ENCODE assay signal across 23 cellular contexts in genomic region chr20:62105592-62105991, GRCh38.
"Had no signal": no experiment of that assay in that cellular context is flagged by ENCODE, and none has a peak within 500 bp of the region (broad histone marks: within the 10 kb centered on the region; RNA-seq: fewer than 3 reads in every experiment).

No MANE protein-coding gene starts in this region.

- H3K27me3 ChIP-seq: heart left ventricle, ovary, right atrium auricular region, right lobe of liver, upper lobe of left lung had no signal

- H3K4me1 Mint-ChIP-seq: naive thymus-derived CD8-positive, alpha-beta T cell; stimulated activated memory B cell treated with anti-CD40 and anti-IgM and Interleukin-4, amounts not matched to agents 10 μg/mL and 1 μg/mL and 100 μg/mL, for 72 hours; stimulated activated naive CD8-positive, alpha-beta T cell treated with anti-CD3 and anti-CD28 coated beads, Interleukin-15, amount 100 ng/mL, for 72 hours had no signal

- H3K27me3 Mint-ChIP-seq: stimulated activated naive CD8-positive, alpha-beta T cell treated with anti-CD3 and anti-CD28 coated beads, Interleukin-15, amount 100 ng/mL, for 72 hours had no signal

- H3K4me3 ChIP-seq: heart left ventricle, lower lobe of right lung, ovary, right atrium auricular region, right lobe of liver, smooth muscle cell, tibial nerve, upper lobe of left lung had no signal

- H3K4me3 Mint-ChIP-seq: nephron progenitor cell; stimulated activated memory B cell treated with anti-CD40 and anti-IgM and Interleukin-4, amounts not matched to agents 10 μg/mL and 1 μg/mL and 100 μg/mL, for 72 hours; stimulated activated naive CD8-positive, alpha-beta T cell treated with anti-CD3 and anti-CD28 coated beads, Interleukin-15, amount 100 ng/mL, for 72 hours had no signal

- H3K27ac Mint-ChIP-seq: naive thymus-derived CD8-positive, alpha-beta T cell; nephron progenitor cell; progenitor cell of endocrine pancreas; stimulated activated memory B cell treated with anti-CD40 and anti-IgM and Interleukin-4, amounts not matched to agents 10 μg/mL and 1 μg/mL and 100 μg/mL, for 72 hours; stimulated activated naive CD8-positive, alpha-beta T cell treated with anti-CD3 and anti-CD28 coated beads, Interleukin-15, amount 100 ng/mL, for 72 hours had no signal

- DNase-seq: heart left ventricle; left cardiac atrium; lower lobe of right lung; mammary epithelial cell; mesenchymal stem cell; nephron progenitor cell; ovary; right lobe of liver; stimulated activated CD4-positive, alpha-beta T cell treated with anti-CD3 and anti-CD28 coated beads, Interleukin-1b, Interleukin-23, amount 100 ng/mL, for 48 hours; stimulated activated CD4-positive, alpha-beta T cell treated with anti-CD3 and anti-CD28 coated beads, Interleukin-2, amount 100 ng/mL, for 48 hours; stimulated activated CD4-positive, alpha-beta T cell treated with anti-CD3 and anti-CD28 coated beads, Interleukin-4, amount 100 ng/mL, for 4 hours; stimulated activated CD8-positive, alpha-beta memory T cell treated with anti-CD3 and anti-CD28 coated beads, Interleukin-4, amount 100 ng/mL, for 48 hours; stimulated activated naive CD4-positive, alpha-beta T cell treated with Interleukin-2 at 50 U/mL for 16 hours; stimulated activated naive CD8-positive, alpha-beta T cell treated with anti-CD3 and anti-CD28 coated beads, Interleukin-15, amount 100 ng/mL, for 72 hours; substantia nigra; upper lobe of left lung had no signal

- H3K27ac ChIP-seq: heart left ventricle, lower lobe of right lung, ovary, right atrium auricular region, right lobe of liver, tibial nerve, upper lobe of left lung had no signal

- H3K4me2 ChIP-seq: smooth muscle cell had no signal

- FAIRE-seq: keratinocyte had no signal

- H3K4me1 ChIP-seq: heart left ventricle, lower lobe of right lung, right atrium auricular region, right lobe of liver, tibial nerve, upper lobe of left lung had no signal

- H3K36me3 ChIP-seq: heart left ventricle, lower lobe of right lung, ovary, right atrium auricular region, right lobe of liver, upper lobe of left lung had no signal
